Comparison of ENCODE assay signal across 1 cellular context in the genomic region with DNA sequence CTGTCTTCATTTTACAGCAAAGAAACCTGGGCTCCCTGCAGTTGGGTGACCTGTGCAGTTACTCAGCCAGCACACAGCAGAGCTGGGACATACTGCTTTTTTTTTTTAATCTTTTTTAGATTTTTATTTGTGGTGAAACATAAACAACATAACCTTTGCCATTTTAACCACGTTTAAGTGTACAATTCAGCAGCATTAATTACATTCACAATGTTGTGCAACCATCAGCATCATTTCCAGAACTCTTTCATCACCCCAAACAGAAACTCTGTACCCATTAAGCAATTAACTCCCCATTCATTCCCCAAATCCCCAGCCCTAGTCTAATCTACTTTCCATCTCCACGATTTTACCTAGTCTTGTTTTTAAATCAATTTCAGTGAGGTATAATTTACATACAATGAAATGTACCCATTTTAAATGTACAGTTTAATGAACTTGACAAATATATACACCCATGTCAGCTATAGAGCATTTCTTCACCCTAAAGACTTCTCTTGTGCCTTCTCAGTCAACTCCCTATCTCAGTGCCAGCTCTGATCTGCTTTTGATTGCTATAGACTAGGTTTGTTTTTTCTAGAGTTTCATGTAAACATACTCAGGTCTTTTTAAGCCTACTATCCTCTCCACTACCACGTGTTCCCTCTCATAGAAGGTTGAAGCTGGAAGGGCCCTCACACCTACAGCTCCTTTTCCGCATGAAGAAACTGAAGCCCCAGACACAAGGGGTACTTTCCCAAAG.
A peak's percentile ranks its signal among the peaks of the same experiment; 100 is the strongest.
TF ChIP-seq lines count a peak whose summit lies in the region.

No MANE protein-coding gene starts in this region.

TF ChIP-seq in HepG2, 621 proteins besides CTCF, POLR2A, EP300 and RAD21 (continued from another document):
- no peak for TF ChIP-seq JARID2 (CRISPR knock-in tag; IDR thresholded peaks at IDR 0.05; ENCODE audit: insufficient replicate concordance)
- peak; percentile 66; the same call in 1 of the 2 replicates for TF ChIP-seq CEBPB (IDR thresholded peaks at IDR 0.05; ENCODE audit: borderline replicate concordance, low read depth, low read length)
